Comparison of ENCODE assay signal across 1 cellular context in genomic region chr2:46460241-46460921, GRCh38.
TF ChIP-seq lines count a peak whose summit lies in the region.

No MANE protein-coding gene starts in this region.

TF ChIP-seq in K562, 482 proteins besides CTCF, POLR2A, EP300 and RAD21 (continued from another document):
- TF ChIP-seq JUND (IDR thresholded peaks at IDR 0.05; ENCODE audit: borderline replicate concordance, low read depth, low read length) (no peak), JUND (tag; IDR thresholded peaks at IDR 0.05; ENCODE audit: borderline replicate concordance, low read depth, low read length) (no peak), L3MBTL2 (IDR thresholded peaks at IDR 0.05) (peak; percentile 52; the same call in 1 of the 2 replicates)
